ENCODE assay signal across 7 cellular contexts in the genomic region with DNA sequence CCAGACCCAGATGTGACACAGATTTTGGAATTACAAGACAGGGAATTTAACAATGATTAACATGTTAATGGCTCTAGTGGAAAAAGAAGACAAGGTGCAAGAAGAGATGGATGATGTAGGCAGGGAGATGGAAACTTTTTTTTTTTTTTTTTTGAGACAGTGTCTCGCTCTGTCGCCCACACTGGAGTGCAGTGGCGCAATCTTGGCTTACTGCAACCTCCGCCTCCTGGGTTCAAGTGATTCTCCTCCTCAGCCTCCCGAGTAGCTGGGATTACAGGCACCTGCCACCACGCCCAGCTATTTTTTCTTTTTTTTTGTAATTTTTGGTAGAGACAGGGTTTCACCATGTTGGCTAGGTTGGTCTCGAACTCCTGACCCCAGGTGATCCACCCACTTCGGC.
DNase-seq lines count a peak whose midpoint lies in the region; ATAC-seq and TF ChIP-seq lines count a peak whose summit lies in the region.
"Not testable (repeated sequence)": the region's sequence is repeated elsewhere in the genome, so short reads cannot be mapped to it uniquely, and the experiment has no call there.

No MANE protein-coding gene starts in this region.

- peak overlapping the region; percentile 24 to 87 (median 75) for H3K27ac Mint-ChIP-seq in CD4-positive, alpha-beta memory T cell
- peak overlapping the region; percentile 59 for H3K27ac Mint-ChIP-seq in activated CD4-positive, alpha-beta T cell treated with anti-CD3 and anti-CD28 coated beads for 36 hours
- peak overlapping the region; percentile 48 for H3K27ac Mint-ChIP-seq in activated T-helper 2 cell treated with anti-CD3 and anti-CD28 coated beads, Interferon-gamma antibody, Interleukin-2, Interleukin-4, amounts not matched to agents 10 μg/mL and 5 μg/mL and 100 μg/mL, durations not matched to agents 14 hours and 24 hours and 36 hours
- H3K27ac Mint-ChIP-seq in MCF 10A (ENCODE audit: low read depth, unreplicated experiment) = peak overlapping the region; percentile 99

- H3K9me3 Mint-ChIP-seq in CD4-positive, alpha-beta memory T cell; activated CD4-positive, alpha-beta T cell treated with anti-CD3 and anti-CD28 coated beads for 36 hours (ENCODE audit: low read depth): not testable (repeated sequence)
- peaks cover 12% of the 10 kb centered on the region for H3K9me3 Mint-ChIP-seq in activated T-helper 2 cell treated with anti-CD3 and anti-CD28 coated beads, Interferon-gamma antibody, Interleukin-2, Interleukin-4, amounts not matched to agents 10 μg/mL and 5 μg/mL and 100 μg/mL, durations not matched to agents 14 hours and 24 hours and 36 hours
- peaks cover 25% of the 10 kb centered on the region for H3K9me3 Mint-ChIP-seq in MCF 10A (ENCODE audit: unreplicated experiment)

- DNase-seq in CD4-positive, alpha-beta memory T cell; RWPE1 (ENCODE audit: low spot score); activated CD4-positive, alpha-beta T cell treated with anti-CD3 and anti-CD28 coated beads for 36 hours; activated T-helper 2 cell treated with anti-CD3 and anti-CD28 coated beads, Interferon-gamma antibody, Interleukin-2, Interleukin-4, amounts not matched to agents 10 μg/mL and 5 μg/mL and 100 μg/mL, durations not matched to agents 14 hours and 24 hours and 36 hours (ENCODE audit: low spot score); MCF 10A (ENCODE audit: unreplicated experiment): not testable (repeated sequence)
- DNase-seq in lower lobe of right lung = peak; percentile 66

- H3K36me3 Mint-ChIP-seq in CD4-positive, alpha-beta memory T cell = peaks cover 13 to 67% of the 10 kb centered on the region in 2 donors
- H3K36me3 Mint-ChIP-seq in activated CD4-positive, alpha-beta T cell treated with anti-CD3 and anti-CD28 coated beads for 36 hours (ENCODE audit: low read depth) = peaks cover 66% of the 10 kb centered on the region
- peaks cover 92% of the 10 kb centered on the region for H3K36me3 Mint-ChIP-seq in activated T-helper 2 cell treated with anti-CD3 and anti-CD28 coated beads, Interferon-gamma antibody, Interleukin-2, Interleukin-4, amounts not matched to agents 10 μg/mL and 5 μg/mL and 100 μg/mL, durations not matched to agents 14 hours and 24 hours and 36 hours (ENCODE audit: low read depth)
- peaks cover 56% of the 10 kb centered on the region for H3K36me3 Mint-ChIP-seq in MCF 10A (ENCODE audit: insufficient read depth, unreplicated experiment)

- not testable (repeated sequence) for H3K9me3 ChIP-seq in CD4-positive, alpha-beta memory T cell (ENCODE audit: control insufficient read depth in 1 of 2, low read length in 2 of 2); lower lobe of right lung; skeletal muscle tissue (ENCODE audit: control insufficient read depth in 3 of 3, low read length in 3 of 3)

- H3K36me3 ChIP-seq in CD4-positive, alpha-beta memory T cell (ENCODE audit: insufficient read depth, low read length) = peaks cover 25% of the 10 kb centered on the region
- H3K36me3 ChIP-seq in lower lobe of right lung = peaks cover 35% of the 10 kb centered on the region
- H3K36me3 ChIP-seq in skeletal muscle tissue (ENCODE audit: control insufficient read depth in 3 of 3, insufficient read depth in 3 of 3, low read length in 3 of 3) = not testable (repeated sequence)

- peaks cover 38 to 62% (median 47%) of the 10 kb centered on the region in 4 donors for H3K4me1 Mint-ChIP-seq in CD4-positive, alpha-beta memory T cell
- H3K4me1 Mint-ChIP-seq in activated CD4-positive, alpha-beta T cell treated with anti-CD3 and anti-CD28 coated beads for 36 hours = peaks cover 69% of the 10 kb centered on the region
- H3K4me1 Mint-ChIP-seq in activated T-helper 2 cell treated with anti-CD3 and anti-CD28 coated beads, Interferon-gamma antibody, Interleukin-2, Interleukin-4, amounts not matched to agents 10 μg/mL and 5 μg/mL and 100 μg/mL, durations not matched to agents 14 hours and 24 hours and 36 hours (ENCODE audit: low read depth) = peaks cover 64% of the 10 kb centered on the region
- H3K4me1 Mint-ChIP-seq in MCF 10A (ENCODE audit: insufficient read depth, unreplicated experiment) = peaks cover 42% of the 10 kb centered on the region

- not testable (repeated sequence) for H3K27me3 Mint-ChIP-seq in CD4-positive, alpha-beta memory T cell; activated CD4-positive, alpha-beta T cell treated with anti-CD3 and anti-CD28 coated beads for 36 hours; activated T-helper 2 cell treated with anti-CD3 and anti-CD28 coated beads, Interferon-gamma antibody, Interleukin-2, Interleukin-4, amounts not matched to agents 10 μg/mL and 5 μg/mL and 100 μg/mL, durations not matched to agents 14 hours and 24 hours and 36 hours (ENCODE audit: low read depth); MCF 10A (ENCODE audit: insufficient read depth, unreplicated experiment)

- intact Hi-C loops in CD4-positive, alpha-beta memory T cell (cut with micrococcal nuclease) = loop anchor here (5.0 kb wide), 1 partner anchor 243 kb away; a partner anchor contains a TSS
- intact Hi-C loops in activated CD4-positive, alpha-beta T cell treated with anti-CD3 and anti-CD28 coated beads for 36 hours (cut with DNase I, micrococcal nuclease) = loop anchor here (5.0 to 10.0 kb wide), 4 partner anchors 78 to 538 kb away; no protein-coding TSS in a partner anchor
- intact Hi-C loops in activated T-helper 2 cell treated with anti-CD3 and anti-CD28 coated beads, Interferon-gamma antibody, Interleukin-2, Interleukin-4, amounts not matched to agents 10 μg/mL and 5 μg/mL and 100 μg/mL, durations not matched to agents 14 hours and 24 hours and 36 hours (cut with micrococcal nuclease) = loop anchor here (5.0 to 10.0 kb wide), 2 partner anchors 180 to 243 kb away; a partner anchor contains a TSS
- intact Hi-C loops in MCF 10A (cut with micrococcal nuclease) = loop anchor here (5.0 kb wide), 2 partner anchors 112 to 248 kb away; no protein-coding TSS in a partner anchor
- intact Hi-C loops in lower lobe of right lung (cut with DNase I) = not testable (repeated sequence)

- not testable (repeated sequence) for H3K4me3 Mint-ChIP-seq in CD4-positive, alpha-beta memory T cell; activated CD4-positive, alpha-beta T cell treated with anti-CD3 and anti-CD28 coated beads for 36 hours; activated T-helper 2 cell treated with anti-CD3 and anti-CD28 coated beads, Interferon-gamma antibody, Interleukin-2, Interleukin-4, amounts not matched to agents 10 μg/mL and 5 μg/mL and 100 μg/mL, durations not matched to agents 14 hours and 24 hours and 36 hours (ENCODE audit: low read depth); MCF 10A (ENCODE audit: unreplicated experiment)

- ATAC-seq in activated CD4-positive, alpha-beta T cell treated with anti-CD3 and anti-CD28 coated beads for 36 hours; lower lobe of right lung: not testable (repeated sequence)

- not testable (repeated sequence) for BruUV-seq in MCF 10A (replicated peaks; lab: Mats Ljungman, UMichigan)

- H3K27ac ChIP-seq in CD4-positive, alpha-beta memory T cell (ENCODE audit: low read depth, low read length); lower lobe of right lung: not testable (repeated sequence)
- H3K27ac ChIP-seq in RWPE1 = peak overlapping the region; percentile 41
- peak overlapping the region; percentile 14 for H3K27ac ChIP-seq in skeletal muscle tissue (ENCODE audit: low read depth, low read length)

- H3K27me3 ChIP-seq in CD4-positive, alpha-beta memory T cell (ENCODE audit: insufficient read depth, low read length); lower lobe of right lung (ENCODE audit: low read depth); skeletal muscle tissue (ENCODE audit: control insufficient read depth in 3 of 3, insufficient read depth in 3 of 3, low read length in 3 of 3): not testable (repeated sequence)

- H3K9ac ChIP-seq in skeletal muscle tissue (ENCODE audit: low read depth in 1 of 3, low read length in 3 of 3) = not testable (repeated sequence)

- H3K4me3 ChIP-seq in CD4-positive, alpha-beta memory T cell (ENCODE audit: low read length in 2 of 2); lower lobe of right lung; skeletal muscle tissue (ENCODE audit: low read length in 3 of 3): not testable (repeated sequence)

- H3K4me1 ChIP-seq in CD4-positive, alpha-beta memory T cell (ENCODE audit: insufficient read depth, low read length) = peaks cover 29% of the 10 kb centered on the region
- H3K4me1 ChIP-seq in lower lobe of right lung (peaks cover 33% of the 10 kb centered on the region), skeletal muscle tissue (ENCODE audit: control insufficient read depth in 3 of 3, insufficient read depth in 3 of 3, low read length in 3 of 3) (peaks cover 15 to 40% (median 26%) of the 10 kb centered on the region in 3 donors)

- CTCF ChIA-PET in CD4-positive, alpha-beta memory T cell (lab: Charles Lee; ENCODE audit: partially characterized antibody) = not testable (repeated sequence)
- CTCF ChIA-PET in RWPE1 (lab: Yijun Ruan, JAX) = interaction anchor here (0.7 kb wide), 1 partner anchor 1236 kb away, joined by 3 read pairs; no protein-coding TSS in a partner anchor
- CTCF ChIA-PET in activated CD4-positive, alpha-beta T cell treated with anti-CD3 and anti-CD28 coated beads for 36 hours (lab: Charles Lee) = interaction anchor here (0.7 to 1.0 kb wide), 2 partner anchors 9 to 599 kb away, joined by 3 read pairs; no protein-coding TSS in a partner anchor
- CTCF ChIA-PET in MCF 10A (lab: Yijun Ruan, JAX) = interaction anchor here (0.8 kb wide), 1 partner anchor 112 kb away, joined by 5 read pairs; no protein-coding TSS in a partner anchor

- POLR2A ChIA-PET in CD4-positive, alpha-beta memory T cell (lab: Charles Lee; ENCODE audit: partially characterized antibody); RWPE1 (lab: Yijun Ruan, JAX; ENCODE audit: low non-redundant PET); activated CD4-positive, alpha-beta T cell treated with anti-CD3 and anti-CD28 coated beads for 36 hours (lab: Charles Lee): not testable (repeated sequence)
- POLR2A ChIA-PET in MCF 10A (lab: Yijun Ruan, JAX) = interaction anchor here (0.7 to 26.5 kb wide), 7 partner anchors 8 to 78 kb away, joined by 3 to 972 read pairs (median 78); no protein-coding TSS in a partner anchor

- not testable (repeated sequence) for TF ChIP-seq CTCF in RWPE1 (conservative IDR thresholded peaks at IDR 0.05; ENCODE audit: low read depth); MCF 10A (IDR thresholded peaks at IDR 0.05; ENCODE audit: unreplicated experiment); lower lobe of right lung (IDR thresholded peaks at IDR 0.05)

Comparison
In these comparisons a context has a peak if more than half of its experiments do, and no peak if none do; other contexts are left out.
1. H3K27ac Mint-ChIP-seq: peak in every context shown above with its lines; median percentile 99 in MCF 10A; 75 in CD4-positive, alpha-beta memory T cell; 59 in activated CD4-positive, alpha-beta T cell treated with anti-CD3 and anti-CD28 coated beads for 36 hours; 48 in activated T-helper 2 cell treated with anti-CD3 and anti-CD28 coated beads, Interferon-gamma antibody, Interleukin-2, Interleukin-4, amounts not matched to agents 10 μg/mL and 5 μg/mL and 100 μg/mL, durations not matched to agents 14 hours and 24 hours and 36 hours.